In the genomic region with DNA sequence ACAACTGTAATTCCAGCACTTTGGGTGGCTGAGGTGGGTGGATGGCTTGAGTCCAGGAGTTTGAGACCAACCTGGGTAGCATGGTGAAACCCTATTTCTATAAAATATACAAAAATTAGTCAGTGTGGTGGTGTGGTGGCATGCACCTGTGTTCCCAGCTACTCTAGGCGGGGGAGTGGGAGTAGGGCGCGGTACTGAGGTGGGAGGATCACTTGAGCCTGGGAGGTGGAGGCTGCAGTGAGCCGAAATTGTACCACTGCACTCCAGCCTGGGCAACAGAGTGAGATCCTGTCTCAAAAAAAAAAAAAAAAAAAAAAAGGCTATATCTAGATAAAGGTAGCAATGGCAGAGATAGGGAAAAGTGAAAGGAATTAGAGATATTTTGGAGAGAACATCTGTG, we compare ENCODE assay signal across 7 cellular contexts. TPM values are rescaled to one million over a fixed set of nuclear protein-coding genes. Genes with fewer than 3 reads are reported as not detected.
DNase-seq lines count a peak whose midpoint lies in the region; ATAC-seq and TF ChIP-seq lines count a peak whose summit lies in the region.
"Not testable (repeated sequence)": the region's sequence is repeated elsewhere in the genome, so short reads cannot be mapped to it uniquely, and the experiment has no call there.

No MANE protein-coding gene starts in this region.

- H3K4me1 ChIP-seq in CD4-positive, CD25-positive, alpha-beta regulatory T cell (ENCODE audit: control insufficient read depth, insufficient read depth, low read length, poor library complexity, severe bottlenecking) = peaks cover 16% of the 10 kb centered on the region
- H3K4me1 ChIP-seq in endocrine pancreas (ENCODE audit: control insufficient read depth, insufficient read depth, low read length) (peaks cover 19% of the 10 kb centered on the region), left ventricle myocardium inferior (peaks cover 57% of the 10 kb centered on the region)

- peaks cover 17 to 64% (median 50%) of the 10 kb centered on the region in 4 donors for H3K4me1 Mint-ChIP-seq in CD4-positive, CD25-positive, alpha-beta regulatory T cell
- H3K4me1 Mint-ChIP-seq in MCF 10A (ENCODE audit: insufficient read depth, unreplicated experiment) = peaks cover 27% of the 10 kb centered on the region
- H3K4me1 Mint-ChIP-seq in stimulated activated memory B cell treated with anti-CD40 and anti-IgM and Interleukin-4, amounts not matched to agents 10 μg/mL and 1 μg/mL and 100 μg/mL, for 72 hours = peaks cover 52% of the 10 kb centered on the region

- ATAC-seq in CD4-positive, CD25-positive, alpha-beta regulatory T cell (ENCODE audit: low read depth in 2 of 2); stimulated activated memory B cell treated with anti-CD40 and anti-IgM and Interleukin-4, amounts not matched to agents 10 μg/mL and 1 μg/mL and 100 μg/mL, for 72 hours: not testable (repeated sequence)

- H3K27me3 ChIP-seq in CD4-positive, CD25-positive, alpha-beta regulatory T cell (ENCODE audit: control insufficient read depth, insufficient read depth, low read length); endocrine pancreas (ENCODE audit: control insufficient read depth, insufficient read depth, low read length); left ventricle myocardium inferior (ENCODE audit: low read depth): not testable (repeated sequence)

- H3K36me3 ChIP-seq in CD4-positive, CD25-positive, alpha-beta regulatory T cell (ENCODE audit: control insufficient read depth, insufficient read depth, low read length); endocrine pancreas (ENCODE audit: control insufficient read depth, insufficient read depth, low read length); left ventricle myocardium inferior: not testable (repeated sequence)

- intact Hi-C loops in MCF 10A (cut with micrococcal nuclease); left ventricle myocardium inferior (cut with micrococcal nuclease): not testable (repeated sequence)

- not testable (repeated sequence) for TF ChIP-seq CTCF in RWPE1 (conservative IDR thresholded peaks at IDR 0.05; ENCODE audit: low read depth); MCF 10A (IDR thresholded peaks at IDR 0.05; ENCODE audit: unreplicated experiment); left ventricle myocardium inferior (IDR thresholded peaks at IDR 0.05; ENCODE audit: borderline replicate concordance)

- H3K9me3 Mint-ChIP-seq in CD4-positive, CD25-positive, alpha-beta regulatory T cell; MCF 10A (ENCODE audit: unreplicated experiment); stimulated activated memory B cell treated with anti-CD40 and anti-IgM and Interleukin-4, amounts not matched to agents 10 μg/mL and 1 μg/mL and 100 μg/mL, for 72 hours: not testable (repeated sequence)

- not testable (repeated sequence) for DNase-seq in CD4-positive, CD25-positive, alpha-beta regulatory T cell; RWPE1 (ENCODE audit: low spot score); MCF 10A (ENCODE audit: unreplicated experiment); left ventricle myocardium inferior
- peak; percentile 18 for DNase-seq in activated CD4-positive, alpha-beta T cell treated with anti-CD3 and anti-CD28 coated beads for 48 hours

- BruUV-seq in MCF 10A (replicated peaks; lab: Mats Ljungman, UMichigan) = not testable (repeated sequence)

- H3K9me3 ChIP-seq in CD4-positive, CD25-positive, alpha-beta regulatory T cell (ENCODE audit: control insufficient read depth in 2 of 2, low read length in 2 of 2); endocrine pancreas (ENCODE audit: control insufficient read depth, low read length); left ventricle myocardium inferior (replicated peaks): not testable (repeated sequence)

- peak overlapping the region in 2 of 3 donors; percentile 45 to 84 for H3K27ac Mint-ChIP-seq in CD4-positive, CD25-positive, alpha-beta regulatory T cell
- peak overlapping the region; percentile 8 for H3K27ac Mint-ChIP-seq in MCF 10A (ENCODE audit: low read depth, unreplicated experiment)
- H3K27ac Mint-ChIP-seq in stimulated activated memory B cell treated with anti-CD40 and anti-IgM and Interleukin-4, amounts not matched to agents 10 μg/mL and 1 μg/mL and 100 μg/mL, for 72 hours = peak overlapping the region; percentile 63

- H3K27me3 Mint-ChIP-seq in CD4-positive, CD25-positive, alpha-beta regulatory T cell; MCF 10A (ENCODE audit: insufficient read depth, unreplicated experiment); stimulated activated memory B cell treated with anti-CD40 and anti-IgM and Interleukin-4, amounts not matched to agents 10 μg/mL and 1 μg/mL and 100 μg/mL, for 72 hours: not testable (repeated sequence)

- H3K36me3 Mint-ChIP-seq in CD4-positive, CD25-positive, alpha-beta regulatory T cell; MCF 10A (ENCODE audit: insufficient read depth, unreplicated experiment): not testable (repeated sequence)
- peaks cover 19% of the 10 kb centered on the region for H3K36me3 Mint-ChIP-seq in stimulated activated memory B cell treated with anti-CD40 and anti-IgM and Interleukin-4, amounts not matched to agents 10 μg/mL and 1 μg/mL and 100 μg/mL, for 72 hours

- H3K4me3 ChIP-seq in CD4-positive, CD25-positive, alpha-beta regulatory T cell (ENCODE audit: low read depth, low read length); endocrine pancreas (ENCODE audit: control insufficient read depth, insufficient read depth, low read length): not testable (repeated sequence)
- H3K4me3 ChIP-seq in left ventricle myocardium inferior = peak overlapping the region; percentile 56

- peak overlapping the region in 1 of 4 donors; percentile 51 for H3K4me3 Mint-ChIP-seq in CD4-positive, CD25-positive, alpha-beta regulatory T cell
- not testable (repeated sequence) for H3K4me3 Mint-ChIP-seq in MCF 10A (ENCODE audit: unreplicated experiment); stimulated activated memory B cell treated with anti-CD40 and anti-IgM and Interleukin-4, amounts not matched to agents 10 μg/mL and 1 μg/mL and 100 μg/mL, for 72 hours

- CTCF ChIA-PET in RWPE1 (lab: Yijun Ruan, JAX) = not testable (repeated sequence)
- CTCF ChIA-PET in MCF 10A (lab: Yijun Ruan, JAX) = interaction anchor here (0.6 to 1.1 kb wide), 3 partner anchors 23 to 342 kb away, joined by 3 to 4 read pairs (median 3); no protein-coding TSS in a partner anchor

- peak overlapping the region; percentile 30 for H3K9ac ChIP-seq in endocrine pancreas (ENCODE audit: control insufficient read depth, insufficient read depth, low read length)

- not testable (repeated sequence) for H3K27ac ChIP-seq in CD4-positive, CD25-positive, alpha-beta regulatory T cell (ENCODE audit: insufficient read depth, low read length, poor library complexity, severe bottlenecking)
- H3K27ac ChIP-seq in RWPE1 (peak overlapping the region; percentile 54), left ventricle myocardium inferior (replicated peaks) (peak overlapping the region; percentile 73)

- POLR2A ChIA-PET in RWPE1 (lab: Yijun Ruan, JAX; ENCODE audit: low non-redundant PET) (interaction anchor here (1.2 kb wide), 1 partner anchor 24 kb away, joined by 4 read pairs; no protein-coding TSS in a partner anchor), MCF 10A (lab: Yijun Ruan, JAX) (interaction anchor here (0.8 to 5.3 kb wide), 4 partner anchors 25 to 150 kb away, joined by 3 to 47 read pairs (median 8); a partner anchor contains a TSS)

RNA-seq across cellular contexts. Expression of a gene that starts 25.0 kb away (rescaled TPM):
- 39.2 TPM for total RNA-seq in CD4-positive, CD25-positive, alpha-beta regulatory T cell
- 10 to 100 TPM; 12.9 to 18.1 (median 16.3) TPM for polyA plus RNA-seq in CD4-positive, CD25-positive, alpha-beta regulatory T cell
- total RNA-seq in MCF 10A (2022) (37.6 and 41.4 TPM in 2 replicates), left ventricle myocardium inferior (20.8 TPM)

Comparison
In these comparisons a context has a peak if more than half of its experiments do, and no peak if none do; other contexts are left out.
1. H3K27ac Mint-ChIP-seq: peak in every context shown above with its lines; median percentile 64 in CD4-positive, CD25-positive, alpha-beta regulatory T cell; 63 in stimulated activated memory B cell treated with anti-CD40 and anti-IgM and Interleukin-4, amounts not matched to agents 10 μg/mL and 1 μg/mL and 100 μg/mL, for 72 hours; 8 in MCF 10A.